Comparison of ENCODE assay signal across 1 cellular context in the genomic region with DNA sequence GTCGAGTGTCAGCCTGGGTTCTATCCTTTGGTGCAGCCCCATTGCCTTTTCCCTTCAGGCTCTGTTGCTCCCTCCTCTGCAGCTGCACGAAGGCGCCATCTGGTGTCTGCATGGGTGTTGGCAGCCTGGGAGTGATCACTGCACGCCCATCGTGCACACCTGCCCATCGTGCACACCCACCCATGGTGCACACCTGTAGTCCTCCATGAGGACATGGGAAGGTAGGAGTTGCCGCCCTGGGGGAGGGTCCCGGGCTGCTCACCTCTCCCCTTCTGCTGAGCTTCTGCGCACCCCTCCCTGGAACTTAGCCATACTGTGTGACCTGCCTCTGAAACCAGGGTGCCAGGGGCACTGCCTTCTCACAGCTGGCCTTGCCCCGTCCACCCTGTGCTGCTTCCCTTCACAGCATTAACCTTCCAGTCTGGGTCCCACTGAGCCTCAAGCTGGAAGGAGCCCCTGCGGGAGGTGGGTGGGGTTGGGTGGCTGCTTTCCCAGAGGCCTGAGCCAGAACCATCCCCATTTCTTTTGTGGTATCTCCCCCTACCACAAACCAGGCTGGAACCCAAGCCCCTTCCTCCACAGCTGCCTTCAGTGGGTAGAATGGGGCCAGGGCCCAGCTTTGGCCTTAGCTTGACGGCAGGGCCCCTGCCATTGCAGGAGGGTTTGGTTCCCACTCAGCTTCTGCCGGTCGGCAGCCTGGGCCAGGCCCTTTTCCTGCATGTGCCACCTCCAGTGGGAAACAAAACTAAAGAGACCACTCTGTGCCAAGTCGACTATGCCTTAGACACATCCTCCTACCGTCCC.
TF ChIP-seq lines count a peak whose summit lies in the region.

No MANE protein-coding gene starts in this region.

TF ChIP-seq in HEK293, 187 proteins besides CTCF, POLR2A, EP300 and RAD21 (continued from another document):
- TF ChIP-seq, protein P1, sequence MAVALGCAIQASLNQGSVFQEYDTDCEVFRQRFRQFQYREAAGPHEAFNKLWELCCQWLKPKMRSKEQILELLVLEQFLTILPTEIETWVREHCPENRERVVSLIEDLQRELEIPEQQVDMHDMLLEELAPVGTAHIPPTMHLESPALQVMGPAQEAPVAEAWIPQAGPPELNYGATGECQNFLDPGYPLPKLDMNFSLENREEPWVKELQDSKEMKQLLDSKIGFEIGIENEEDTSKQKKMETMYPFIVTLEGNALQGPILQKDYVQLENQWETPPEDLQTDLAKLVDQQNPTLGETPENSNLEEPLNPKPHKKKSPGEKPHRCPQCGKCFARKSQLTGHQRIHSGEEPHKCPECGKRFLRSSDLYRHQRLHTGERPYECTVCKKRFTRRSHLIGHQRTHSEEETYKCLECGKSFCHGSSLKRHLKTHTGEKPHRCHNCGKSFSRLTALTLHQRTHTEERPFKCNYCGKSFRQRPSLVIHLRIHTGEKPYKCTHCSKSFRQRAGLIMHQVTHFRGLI (tag by site-specific recombination; IDR thresholded peaks at IDR 0.05): no peak
- TF ChIP-seq ZFHX2 (tag by site-specific recombination; conservative IDR thresholded peaks at IDR 0.05) (no peak), OVOL3 (tag by site-specific recombination; IDR thresholded peaks at IDR 0.05) (no peak), KLF7 (tag by site-specific recombination; IDR thresholded peaks at IDR 0.05; ENCODE audit: borderline replicate concordance) (no peak), MYNN (tag by site-specific recombination; IDR thresholded peaks at IDR 0.05; ENCODE audit: borderline replicate concordance) (no peak), ZNF426 (tag by site-specific recombination; IDR thresholded peaks at IDR 0.05) (no peak), GFI1B (tag by site-specific recombination; IDR thresholded peaks at IDR 0.05) (no peak), ZBTB17 (tag by site-specific recombination; IDR thresholded peaks at IDR 0.05) (0 out of 2 replicates have a peak, but pooled peaks have one; percentile 13), ZNF132 (tag by site-specific recombination; IDR thresholded peaks at IDR 0.05; ENCODE audit: borderline replicate concordance) (no peak), ZNF707 (tag by site-specific recombination; IDR thresholded peaks at IDR 0.05) (no peak), ZNF19 (tag by site-specific recombination; IDR thresholded peaks at IDR 0.05; ENCODE audit: low read depth) (no peak), ZNF621 (tag by site-specific recombination; IDR thresholded peaks at IDR 0.05) (no peak), ZNF654 (tag by site-specific recombination; IDR thresholded peaks at IDR 0.05; ENCODE audit: low read depth) (peak; percentile 70), KLF1 (tag by site-specific recombination; IDR thresholded peaks at IDR 0.05) (peak; percentile 53; the same call in 1 of the 2 replicates), ZNF155 (tag by site-specific recombination; IDR thresholded peaks at IDR 0.05) (no peak), SCRT2 (tag by site-specific recombination; IDR thresholded peaks at IDR 0.05) (peak; percentile 94), GLIS1 (tag by site-specific recombination; IDR thresholded peaks at IDR 0.05) (no peak), ZNF274 (IDR thresholded peaks at IDR 0.05; ENCODE audit: low read length) (no peak), ZNF274 (tag by site-specific recombination; IDR thresholded peaks at IDR 0.05; ENCODE audit: borderline replicate concordance) (no peak), ZNF501 (tag by site-specific recombination; IDR thresholded peaks at IDR 0.05) (0 out of 2 replicates have a peak, but pooled peaks have one; percentile 36), ZNF837 (tag by site-specific recombination; IDR thresholded peaks at IDR 0.05) (no peak), ZNF2 (tag by site-specific recombination; IDR thresholded peaks at IDR 0.05) (peak; percentile 100), ZNF140 (tag by site-specific recombination; IDR thresholded peaks at IDR 0.05) (no peak), GLI2 (tag by site-specific recombination; IDR thresholded peaks at IDR 0.05; ENCODE audit: borderline replicate concordance, low read depth) (no peak), ZNF660 (tag by site-specific recombination; IDR thresholded peaks at IDR 0.05) (no peak), ZBTB20 (tag by site-specific recombination; IDR thresholded peaks at IDR 0.05) (no peak), ZNF785 (tag by site-specific recombination; IDR thresholded peaks at IDR 0.05) (no peak), ZNF510 (tag by site-specific recombination; IDR thresholded peaks at IDR 0.05; ENCODE audit: insufficient replicate concordance) (no peak)
- TF ChIP-seq, protein P2, sequence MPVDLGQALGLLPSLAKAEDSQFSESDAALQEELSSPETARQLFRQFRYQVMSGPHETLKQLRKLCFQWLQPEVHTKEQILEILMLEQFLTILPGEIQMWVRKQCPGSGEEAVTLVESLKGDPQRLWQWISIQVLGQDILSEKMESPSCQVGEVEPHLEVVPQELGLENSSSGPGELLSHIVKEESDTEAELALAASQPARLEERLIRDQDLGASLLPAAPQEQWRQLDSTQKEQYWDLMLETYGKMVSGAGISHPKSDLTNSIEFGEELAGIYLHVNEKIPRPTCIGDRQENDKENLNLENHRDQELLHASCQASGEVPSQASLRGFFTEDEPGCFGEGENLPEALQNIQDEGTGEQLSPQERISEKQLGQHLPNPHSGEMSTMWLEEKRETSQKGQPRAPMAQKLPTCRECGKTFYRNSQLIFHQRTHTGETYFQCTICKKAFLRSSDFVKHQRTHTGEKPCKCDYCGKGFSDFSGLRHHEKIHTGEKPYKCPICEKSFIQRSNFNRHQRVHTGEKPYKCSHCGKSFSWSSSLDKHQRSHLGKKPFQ (tag by site-specific recombination; IDR thresholded peaks at IDR 0.05): peak; percentile 96
- TF ChIP-seq, protein P3, sequence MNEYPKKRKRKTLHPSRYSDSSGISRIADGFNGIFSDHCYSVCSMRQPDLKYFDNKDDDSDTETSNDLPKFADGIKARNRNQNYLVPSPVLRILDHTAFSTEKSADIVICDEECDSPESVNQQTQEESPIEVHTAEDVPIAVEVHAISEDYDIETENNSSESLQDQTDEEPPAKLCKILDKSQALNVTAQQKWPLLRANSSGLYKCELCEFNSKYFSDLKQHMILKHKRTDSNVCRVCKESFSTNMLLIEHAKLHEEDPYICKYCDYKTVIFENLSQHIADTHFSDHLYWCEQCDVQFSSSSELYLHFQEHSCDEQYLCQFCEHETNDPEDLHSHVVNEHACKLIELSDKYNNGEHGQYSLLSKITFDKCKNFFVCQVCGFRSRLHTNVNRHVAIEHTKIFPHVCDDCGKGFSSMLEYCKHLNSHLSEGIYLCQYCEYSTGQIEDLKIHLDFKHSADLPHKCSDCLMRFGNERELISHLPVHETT (tag by site-specific recombination; IDR thresholded peaks at IDR 0.05): no peak
- TF ChIP-seq, protein P4, sequence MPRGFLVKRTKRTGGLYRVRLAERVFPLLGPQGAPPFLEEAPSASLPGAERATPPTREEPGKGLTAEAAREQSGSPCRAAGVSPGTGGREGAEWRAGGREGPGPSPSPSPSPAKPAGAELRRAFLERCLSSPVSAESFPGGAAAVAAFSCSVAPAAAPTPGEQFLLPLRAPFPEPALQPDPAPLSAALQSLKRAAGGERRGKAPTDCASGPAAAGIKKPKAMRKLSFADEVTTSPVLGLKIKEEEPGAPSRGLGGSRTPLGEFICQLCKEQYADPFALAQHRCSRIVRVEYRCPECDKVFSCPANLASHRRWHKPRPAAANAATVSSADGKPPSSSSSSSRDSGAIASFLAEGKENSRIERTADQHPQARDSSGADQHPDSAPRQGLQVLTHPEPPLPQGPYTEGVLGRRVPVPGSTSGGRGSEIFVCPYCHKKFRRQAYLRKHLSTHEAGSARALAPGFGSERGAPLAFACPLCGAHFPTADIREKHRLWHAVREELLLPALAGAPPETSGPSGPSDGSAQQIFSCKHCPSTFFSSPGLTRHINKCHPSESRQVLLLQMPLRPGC (tag by site-specific recombination; IDR thresholded peaks at IDR 0.05): no peak
- TF ChIP-seq, protein P5, sequence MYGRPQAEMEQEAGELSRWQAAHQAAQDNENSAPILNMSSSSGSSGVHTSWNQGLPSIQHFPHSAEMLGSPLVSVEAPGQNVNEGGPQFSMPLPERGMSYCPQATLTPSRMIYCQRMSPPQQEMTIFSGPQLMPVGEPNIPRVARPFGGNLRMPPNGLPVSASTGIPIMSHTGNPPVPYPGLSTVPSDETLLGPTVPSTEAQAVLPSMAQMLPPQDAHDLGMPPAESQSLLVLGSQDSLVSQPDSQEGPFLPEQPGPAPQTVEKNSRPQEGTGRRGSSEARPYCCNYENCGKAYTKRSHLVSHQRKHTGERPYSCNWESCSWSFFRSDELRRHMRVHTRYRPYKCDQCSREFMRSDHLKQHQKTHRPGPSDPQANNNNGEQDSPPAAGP (tag by site-specific recombination; IDR thresholded peaks at IDR 0.05): no peak
- TF ChIP-seq, protein P6, sequence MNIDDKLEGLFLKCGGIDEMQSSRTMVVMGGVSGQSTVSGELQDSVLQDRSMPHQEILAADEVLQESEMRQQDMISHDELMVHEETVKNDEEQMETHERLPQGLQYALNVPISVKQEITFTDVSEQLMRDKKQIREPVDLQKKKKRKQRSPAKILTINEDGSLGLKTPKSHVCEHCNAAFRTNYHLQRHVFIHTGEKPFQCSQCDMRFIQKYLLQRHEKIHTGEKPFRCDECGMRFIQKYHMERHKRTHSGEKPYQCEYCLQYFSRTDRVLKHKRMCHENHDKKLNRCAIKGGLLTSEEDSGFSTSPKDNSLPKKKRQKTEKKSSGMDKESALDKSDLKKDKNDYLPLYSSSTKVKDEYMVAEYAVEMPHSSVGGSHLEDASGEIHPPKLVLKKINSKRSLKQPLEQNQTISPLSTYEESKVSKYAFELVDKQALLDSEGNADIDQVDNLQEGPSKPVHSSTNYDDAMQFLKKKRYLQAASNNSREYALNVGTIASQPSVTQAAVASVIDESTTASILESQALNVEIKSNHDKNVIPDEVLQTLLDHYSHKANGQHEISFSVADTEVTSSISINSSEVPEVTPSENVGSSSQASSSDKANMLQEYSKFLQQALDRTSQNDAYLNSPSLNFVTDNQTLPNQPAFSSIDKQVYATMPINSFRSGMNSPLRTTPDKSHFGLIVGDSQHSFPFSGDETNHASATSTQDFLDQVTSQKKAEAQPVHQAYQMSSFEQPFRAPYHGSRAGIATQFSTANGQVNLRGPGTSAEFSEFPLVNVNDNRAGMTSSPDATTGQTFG (tag by site-specific recombination; IDR thresholded peaks at IDR 0.05; ENCODE audit: borderline replicate concordance): no peak
- TF ChIP-seq, protein P7, sequence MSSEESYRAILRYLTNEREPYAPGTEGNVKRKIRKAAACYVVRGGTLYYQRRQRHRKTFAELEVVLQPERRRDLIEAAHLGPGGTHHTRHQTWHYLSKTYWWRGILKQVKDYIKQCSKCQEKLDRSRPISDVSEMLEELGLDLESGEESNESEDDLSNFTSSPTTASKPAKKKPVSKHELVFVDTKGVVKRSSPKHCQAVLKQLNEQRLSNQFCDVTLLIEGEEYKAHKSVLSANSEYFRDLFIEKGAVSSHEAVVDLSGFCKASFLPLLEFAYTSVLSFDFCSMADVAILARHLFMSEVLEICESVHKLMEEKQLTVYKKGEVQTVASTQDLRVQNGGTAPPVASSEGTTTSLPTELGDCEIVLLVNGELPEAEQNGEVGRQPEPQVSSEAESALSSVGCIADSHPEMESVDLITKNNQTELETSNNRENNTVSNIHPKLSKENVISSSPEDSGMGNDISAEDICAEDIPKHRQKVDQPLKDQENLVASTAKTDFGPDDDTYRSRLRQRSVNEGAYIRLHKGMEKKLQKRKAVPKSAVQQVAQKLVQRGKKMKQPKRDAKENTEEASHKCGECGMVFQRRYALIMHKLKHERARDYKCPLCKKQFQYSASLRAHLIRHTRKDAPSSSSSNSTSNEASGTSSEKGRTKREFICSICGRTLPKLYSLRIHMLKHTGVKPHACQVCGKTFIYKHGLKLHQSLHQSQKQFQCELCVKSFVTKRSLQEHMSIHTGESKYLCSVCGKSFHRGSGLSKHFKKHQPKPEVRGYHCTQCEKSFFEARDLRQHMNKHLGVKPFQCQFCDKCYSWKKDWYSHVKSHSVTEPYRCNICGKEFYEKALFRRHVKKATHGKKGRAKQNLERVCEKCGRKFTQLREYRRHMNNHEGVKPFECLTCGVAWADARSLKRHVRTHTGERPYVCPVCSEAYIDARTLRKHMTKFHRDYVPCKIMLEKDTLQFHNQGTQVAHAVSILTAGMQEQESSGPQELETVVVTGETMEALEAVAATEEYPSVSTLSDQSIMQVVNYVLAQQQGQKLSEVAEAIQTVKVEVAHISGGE (tag by site-specific recombination; conservative IDR thresholded peaks at IDR 0.05; ENCODE audit: low read depth): no peak
TF ChIP-seq in HEK293: peak in this region for 19.
